19 cellular contexts compared by ENCODE assay signal in the genomic region with DNA sequence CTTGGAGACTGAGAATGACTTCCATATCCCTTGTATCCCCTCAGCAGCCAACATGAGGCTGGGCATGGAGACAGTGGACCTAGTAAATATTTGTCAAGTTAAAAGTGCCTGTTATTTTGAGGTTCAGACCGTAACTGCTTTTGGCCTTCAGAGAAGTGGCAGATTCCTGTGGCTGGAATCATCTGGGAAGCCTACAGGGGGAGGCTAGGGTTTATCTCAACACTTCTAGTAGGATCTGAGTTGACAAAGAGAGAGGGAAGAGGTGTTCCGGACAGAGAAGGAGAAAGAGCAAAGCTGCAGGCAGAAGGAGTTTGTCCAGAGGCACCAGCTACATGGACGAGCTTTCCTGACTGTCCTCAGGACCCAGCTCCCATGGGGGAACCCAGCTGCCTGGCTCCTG. TPM values are rescaled to one million over a fixed set of nuclear protein-coding genes. Genes with fewer than 3 reads are reported as not detected.
"Had no signal": no experiment of that assay in that cellular context is flagged by ENCODE, and none has a peak within 500 bp of the region (broad histone marks: within the 10 kb centered on the region; RNA-seq: fewer than 3 reads in every experiment).

No MANE protein-coding gene starts in this region.

- DNase-seq: activated CD4-positive, alpha-beta T cell treated with anti-CD3 and anti-CD28 coated beads, Interleukin-2, amount 10 ng/mL, durations not matched to agents 7 days and 5 days; activated naive CD4-positive, alpha-beta T cell; activated naive CD8-positive, alpha-beta T cell treated with anti-CD3 and anti-CD28 coated beads, Interleukin-2, amount 10 ng/mL, durations not matched to agents 7 days and 5 days; anterior cingulate cortex; dermis blood vessel endothelial cell; effector memory CD8-positive, alpha-beta T cell; hippocampal formation; kidney; left ventricle myocardium inferior; occipital lobe; right lobe of liver; SK-N-SH; stimulated activated CD4-positive, alpha-beta T cell treated with anti-CD3 and anti-CD28 coated beads, Interleukin-1b, Interleukin-23, amount 100 ng/mL, for 48 hours; stomach; T-cell; T-helper 9 cell had no signal

- H3K27ac ChIP-seq: epithelial cell of prostate, left ventricle myocardium inferior, right lobe of liver had no signal

- ATAC-seq: effector memory CD8-positive, alpha-beta T cell; T-cell had no signal

- H3K4me3 ChIP-seq: left ventricle myocardium inferior, right lobe of liver, stomach had no signal

- H3K4me1 ChIP-seq: left ventricle myocardium inferior, right lobe of liver had no signal

- H3K36me3 ChIP-seq: left ventricle myocardium inferior, right lobe of liver, stomach had no signal

- H3K9me3 ChIP-seq: left ventricle myocardium inferior, right lobe of liver, SK-N-SH, stomach had no signal

- H3K27me3 ChIP-seq: right lobe of liver, stomach had no signal

RNA-seq across cellular contexts. Expression of gene SLC14A2, which starts 27.0 kb away (rescaled TPM):
- total RNA-seq: bronchial epithelial cell, cerebellum, dermis blood vessel endothelial cell had no signal
- polyA plus RNA-seq: stomach had no signal
